ENCODE assay signal across 1 cellular context in genomic region chr10:101968286-101968685, GRCh38.
TF ChIP-seq lines count a peak whose summit lies in the region.

No MANE protein-coding gene starts in this region.

TF ChIP-seq in GM12878, 131 proteins besides CTCF, POLR2A, EP300 and RAD21 (continued from another document):
- peak; percentile 58 for TF ChIP-seq ZNF687 (IDR thresholded peaks at IDR 0.05)
- TF ChIP-seq, protein P1, sequence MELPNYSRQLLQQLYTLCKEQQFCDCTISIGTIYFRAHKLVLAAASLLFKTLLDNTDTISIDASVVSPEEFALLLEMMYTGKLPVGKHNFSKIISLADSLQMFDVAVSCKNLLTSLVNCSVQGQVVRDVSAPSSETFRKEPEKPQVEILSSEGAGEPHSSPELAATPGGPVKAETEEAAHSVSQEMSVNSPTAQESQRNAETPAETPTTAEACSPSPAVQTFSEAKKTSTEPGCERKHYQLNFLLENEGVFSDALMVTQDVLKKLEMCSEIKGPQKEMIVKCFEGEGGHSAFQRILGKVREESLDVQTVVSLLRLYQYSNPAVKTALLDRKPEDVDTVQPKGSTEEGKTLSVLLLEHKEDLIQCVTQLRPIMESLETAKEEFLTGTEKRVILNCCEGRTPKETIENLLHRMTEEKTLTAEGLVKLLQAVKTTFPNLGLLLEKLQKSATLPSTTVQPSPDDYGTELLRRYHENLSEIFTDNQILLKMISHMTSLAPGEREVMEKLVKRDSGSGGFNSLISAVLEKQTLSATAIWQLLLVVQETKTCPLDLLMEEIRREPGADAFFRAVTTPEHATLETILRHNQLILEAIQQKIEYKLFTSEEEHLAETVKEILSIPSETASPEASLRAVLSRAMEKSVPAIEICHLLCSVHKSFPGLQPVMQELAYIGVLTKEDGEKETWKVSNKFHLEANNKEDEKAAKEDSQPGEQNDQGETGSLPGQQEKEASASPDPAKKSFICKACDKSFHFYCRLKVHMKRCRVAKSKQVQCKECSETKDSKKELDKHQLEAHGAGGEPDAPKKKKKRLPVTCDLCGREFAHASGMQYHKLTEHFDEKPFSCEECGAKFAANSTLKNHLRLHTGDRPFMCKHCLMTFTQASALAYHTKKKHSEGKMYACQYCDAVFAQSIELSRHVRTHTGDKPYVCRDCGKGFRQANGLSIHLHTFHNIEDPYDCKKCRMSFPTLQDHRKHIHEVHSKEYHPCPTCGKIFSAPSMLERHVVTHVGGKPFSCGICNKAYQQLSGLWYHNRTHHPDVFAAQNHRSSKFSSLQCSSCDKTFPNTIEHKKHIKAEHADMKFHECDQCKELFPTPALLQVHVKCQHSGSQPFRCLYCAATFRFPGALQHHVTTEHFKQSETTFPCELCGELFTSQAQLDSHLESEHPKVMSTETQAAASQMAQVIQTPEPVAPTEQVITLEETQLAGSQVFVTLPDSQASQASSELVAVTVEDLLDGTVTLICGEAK (IDR thresholded peaks at IDR 0.05; ENCODE audit: borderline replicate concordance) = no peak
- no peak for TF ChIP-seq IKZF1 (conservative IDR thresholded peaks at IDR 0.05)
- TF ChIP-seq EGR1 (IDR thresholded peaks at IDR 0.05; ENCODE audit: borderline replicate concordance in 1 of 2, low read depth in 2 of 2, low read length in 2 of 2) = no peak
- TF ChIP-seq ZZZ3 (IDR thresholded peaks at IDR 0.05; ENCODE audit: control insufficient read depth, insufficient read length, low read depth) = no peak
- no peak for TF ChIP-seq RBBP5 (conservative IDR thresholded peaks at IDR 0.05)
- no peak for TF ChIP-seq SUPT20H (IDR thresholded peaks at IDR 0.05; ENCODE audit: borderline replicate concordance, control insufficient read depth, low read depth, low read length)
- TF ChIP-seq ZNF24 (IDR thresholded peaks at IDR 0.05) = no peak
- TF ChIP-seq PKNOX1 (IDR thresholded peaks at IDR 0.05) = no peak
- no peak for TF ChIP-seq RB1 (IDR thresholded peaks at IDR 0.05; ENCODE audit: borderline replicate concordance)
- TF ChIP-seq YBX1 (IDR thresholded peaks at IDR 0.05) = no peak
- TF ChIP-seq YY1 (IDR thresholded peaks at IDR 0.05; ENCODE audit: low read depth, low read length) = 0 out of 2 replicates have a peak, but pooled peaks have one; percentile 15
- no peak for TF ChIP-seq JUND (IDR thresholded peaks at IDR 0.05; ENCODE audit: low read depth, low read length)
- no peak for TF ChIP-seq FOXM1 (IDR thresholded peaks at IDR 0.05; ENCODE audit: low read depth, low read length)
- TF ChIP-seq IKZF2 (IDR thresholded peaks at IDR 0.05) = no peak
- TF ChIP-seq KLF5 (IDR thresholded peaks at IDR 0.05; ENCODE audit: partially characterized antibody) = no peak
- TF ChIP-seq E2F8 (IDR thresholded peaks at IDR 0.05; ENCODE audit: low read depth, partially characterized antibody) = no peak
- peak; percentile 10; the same call in 1 of the 2 replicates for TF ChIP-seq RAD51 (IDR thresholded peaks at IDR 0.05)
